ENCODE assay signal across 14 cellular contexts in the genomic region with DNA sequence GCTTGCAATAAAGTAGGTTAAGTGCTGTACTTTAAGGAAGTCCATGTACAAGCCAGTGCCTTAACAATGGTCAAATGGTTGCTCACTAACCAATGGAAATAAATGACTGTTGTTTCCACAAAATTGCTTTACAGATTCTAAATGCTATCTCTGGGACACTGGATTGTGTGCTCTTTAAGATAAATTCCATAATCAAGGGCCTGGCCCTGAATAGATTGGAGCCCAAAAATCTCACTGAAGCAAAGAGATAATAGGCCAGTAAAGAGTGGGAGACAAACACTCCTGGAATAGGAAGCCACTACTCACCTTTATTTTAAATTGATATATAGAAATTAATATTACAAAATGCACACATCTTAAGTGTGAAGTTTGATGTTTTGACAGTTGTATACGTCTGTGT.
DNase-seq lines count a peak whose midpoint lies in the region; ATAC-seq, FAIRE-seq and TF ChIP-seq lines count a peak whose summit lies in the region.
"Had no signal": no experiment of that assay in that cellular context is flagged by ENCODE, and none has a peak within 500 bp of the region (broad histone marks: within the 10 kb centered on the region; RNA-seq: fewer than 3 reads in every experiment).

No MANE protein-coding gene starts in this region.

- BruUV-seq in K562 (replicated peaks; lab: Mats Ljungman, UMichigan), result no TSS peak

- H3K4me2 ChIP-seq in K562 (ENCODE audit: insufficient read depth, low read length) (no peak overlapping the region), mesenchymal stem cell (ENCODE audit: low read length, poor library complexity, severe bottlenecking) (no peak overlapping the region)
- H3K4me2 ChIP-seq: BLaER1 treated with 17β-estradiol and CSF1 and Interleukin-3, amounts not matched to agents 10 nM and 100 nM had no signal

- no peak overlapping the region for H2BK12ac ChIP-seq in mesenchymal stem cell (ENCODE audit: low read length in 2 of 2)

- H3K9me1 ChIP-seq in K562 (ENCODE audit: control insufficient read depth, insufficient read depth, low read length), result no peaks in the 10 kb centered on the region

- H2AK5ac ChIP-seq in mesenchymal stem cell (ENCODE audit: low read length, severe bottlenecking), result no peak overlapping the region

- H3K4me3 ChIP-seq in K562 (no peak overlapping the region), mesenchymal stem cell (ENCODE audit: insufficient read depth in 1 of 2, low read depth in 1 of 2, low read length in 2 of 2) (no peak overlapping the region)
- H3K4me3 ChIP-seq: BLaER1 treated with 17β-estradiol and CSF1 and Interleukin-3, amounts not matched to agents 10 nM and 100 nM had no signal

- no peak for TF ChIP-seq RAD21 in K562 (CRISPR knock-in tag; conservative IDR thresholded peaks at IDR 0.05 in 1 of 2, IDR thresholded peaks at IDR 0.05 in 1 of 2)

- H3K9me3 ChIP-seq in K562 (replicated peaks; ENCODE audit: control insufficient read depth, insufficient read depth, low read depth, low read length), result no peaks in the 10 kb centered on the region
- no peaks in the 10 kb centered on the region for H3K9me3 ChIP-seq in mesenchymal stem cell (ENCODE audit: control insufficient read depth, low read length)
- H3K9me3 ChIP-seq: BLaER1 treated with 17β-estradiol and CSF1 and Interleukin-3, amounts not matched to agents 10 nM and 100 nM had no signal

- no peak for TF ChIP-seq EP300 in K562 (IDR thresholded peaks at IDR 0.05; ENCODE audit: low read length)

- in situ Hi-C loops in K562 (cut with MboI), result loop anchor here (10.0 kb wide), 1 partner anchor 673 kb away; no protein-coding TSS in a partner anchor

- no peak overlapping the region for H2BK120ac ChIP-seq in mesenchymal stem cell (ENCODE audit: low read depth, low read length)

- H3K4me1 ChIP-seq in K562 (replicated peaks in 1 of 2; ENCODE audit: control insufficient read depth in 2 of 2, insufficient read depth in 2 of 2, low read length in 2 of 2), result no peaks in the 10 kb centered on the region; a peak in 1 of 5 replicates
- no peaks in the 10 kb centered on the region for H3K4me1 ChIP-seq in mesenchymal stem cell (ENCODE audit: control insufficient read depth, insufficient read depth, low read depth, low read length)
- H3K4me1 ChIP-seq: BLaER1 treated with 17β-estradiol and CSF1 and Interleukin-3, amounts not matched to agents 10 nM and 100 nM had no signal

- H2BK5ac ChIP-seq in mesenchymal stem cell (ENCODE audit: low read depth, low read length, poor library complexity, severe bottlenecking), result no peak overlapping the region

- no peak overlapping the region for H3K18ac ChIP-seq in mesenchymal stem cell (ENCODE audit: low read depth in 1 of 2, low read length in 2 of 2)

- no peak overlapping the region for H4K91ac ChIP-seq in mesenchymal stem cell (ENCODE audit: low read length)

- FAIRE-seq in HTR-8/SVneo (lab: Jason Lieb, UNC), result peak; percentile 42
- no peak for FAIRE-seq in K562 (lab: Jason Lieb, UNC)

- H3K9me3 Mint-ChIP-seq in activated CD4-positive, alpha-beta T cell treated with anti-CD3 and anti-CD28 coated beads, Interleukin-2, amount 10 ng/mL, durations not matched to agents 24 days and 14 days, result no peaks in the 10 kb centered on the region
- H3K9me3 Mint-ChIP-seq in activated CD4-positive, alpha-beta T cell treated with anti-CD3 and anti-CD28 coated beads, Interleukin-2, amount 10 ng/mL, durations not matched to agents 7 days and 5 days, result no peaks in the 10 kb centered on the region
- no peaks in the 10 kb centered on the region for H3K9me3 Mint-ChIP-seq in immature natural killer cell

- ATAC-seq in K562 (no peak), GM19463 (IDR thresholded peaks at IDR 0.05; ENCODE audit: unreplicated experiment) (no peak)
- ATAC-seq: HCT116 had no signal

- peak; percentile 24 for DNase-seq in activated CD4-positive, alpha-beta T cell treated with anti-CD3 and anti-CD28 coated beads, Interleukin-2, amount 10 ng/mL, durations not matched to agents 24 days and 14 days
- no peak for DNase-seq in activated CD4-positive, alpha-beta T cell treated with anti-CD3 and anti-CD28 coated beads, Interleukin-2, amount 10 ng/mL, durations not matched to agents 7 days and 5 days
- no peak for DNase-seq in HTR-8/SVneo (ENCODE audit: insufficient read length, low spot score)
- DNase-seq in K562 (ENCODE audit: extremely low read depth in 1 of 4, low spot score in 3 of 4), result peak in 1 of 4 experiments; percentile 12
- no peak for DNase-seq in mesenchymal stem cell
- DNase-seq in immature natural killer cell, result no peak
- DNase-seq: 8988T; ACHN; Calu3; CD4-positive, CD25-positive, alpha-beta regulatory T cell; DMS 273 treated with DMSO at 0.1 percent for 48 hours had no signal

- H3K4me3 Mint-ChIP-seq in activated CD4-positive, alpha-beta T cell treated with anti-CD3 and anti-CD28 coated beads, Interleukin-2, amount 10 ng/mL, durations not matched to agents 24 days and 14 days, result no peak overlapping the region
- no peak overlapping the region for H3K4me3 Mint-ChIP-seq in activated CD4-positive, alpha-beta T cell treated with anti-CD3 and anti-CD28 coated beads, Interleukin-2, amount 10 ng/mL, durations not matched to agents 7 days and 5 days
- H3K4me3 Mint-ChIP-seq in immature natural killer cell, result no peak overlapping the region
- H3K4me3 Mint-ChIP-seq: CD4-positive, CD25-positive, alpha-beta regulatory T cell had no signal

- H3K4ac ChIP-seq in mesenchymal stem cell (ENCODE audit: low read depth in 1 of 2, low read length in 2 of 2), result no peak overlapping the region

- H2BK15ac ChIP-seq in mesenchymal stem cell (ENCODE audit: low read depth, poor library complexity, severe bottlenecking), result no peak overlapping the region

- POLR2A ChIA-PET in activated CD4-positive, alpha-beta T cell treated with anti-CD3 and anti-CD28 coated beads, Interleukin-2, amount 10 ng/mL, durations not matched to agents 7 days and 5 days (lab: Charles Lee), result no interaction called here
- POLR2A ChIA-PET in K562 (lab: Yijun Ruan, JAX), result no interaction called here

- TF ChIP-seq CTCF in K562 (IDR thresholded peaks at IDR 0.05 in 2 of 3, conservative IDR thresholded peaks at IDR 0.05 in 1 of 3; ENCODE audit: insufficient read depth in 2 of 3, low read depth in 1 of 3, low read length in 3 of 3), result no peak

- H3K27ac ChIP-seq in K562 (ENCODE audit: extremely low read depth, low read depth, low read length) (no peak overlapping the region), mesenchymal stem cell (ENCODE audit: low read length, poor library complexity, severe bottlenecking) (peak overlapping the region; percentile 85)
- H3K27ac ChIP-seq: BLaER1 treated with 17β-estradiol and CSF1 and Interleukin-3, amounts not matched to agents 10 nM and 100 nM had no signal

- H3K14ac ChIP-seq in mesenchymal stem cell (ENCODE audit: low read length in 2 of 2), result no peak overlapping the region

- intact Hi-C loops in activated CD4-positive, alpha-beta T cell treated with anti-CD3 and anti-CD28 coated beads, Interleukin-2, amount 10 ng/mL, durations not matched to agents 24 days and 14 days (cut with micrococcal nuclease), result no loop called here
- intact Hi-C loops in K562 (cut with micrococcal nuclease), result loop anchor here (10.0 kb wide), 1 partner anchor 117 kb away; the partner anchor contains the start of gene ARIH1

- CTCF ChIA-PET in activated CD4-positive, alpha-beta T cell treated with anti-CD3 and anti-CD28 coated beads, Interleukin-2, amount 10 ng/mL, durations not matched to agents 7 days and 5 days (lab: Charles Lee), result no interaction called here
- CTCF ChIA-PET in K562 (lab: Yijun Ruan, JAX; ENCODE audit: low intra/inter-chr PET ratio), result no interaction called here

- H3K27me3 ChIP-seq in K562 (ENCODE audit: control insufficient read depth in 2 of 2, insufficient read depth in 2 of 2, low read length in 2 of 2) (no peaks in the 10 kb centered on the region), mesenchymal stem cell (ENCODE audit: control insufficient read depth in 1 of 2, insufficient read depth in 1 of 2, low read length in 2 of 2) (no peaks in the 10 kb centered on the region)
- H3K27me3 ChIP-seq: BLaER1 treated with 17β-estradiol and CSF1 and Interleukin-3, amounts not matched to agents 10 nM and 100 nM had no signal

- H2AFZ ChIP-seq in K562 (ENCODE audit: low read depth, low read length) (no peak overlapping the region), mesenchymal stem cell (ENCODE audit: low read depth, low read length) (no peak overlapping the region)

- no peak overlapping the region for H3K27ac Mint-ChIP-seq in activated CD4-positive, alpha-beta T cell treated with anti-CD3 and anti-CD28 coated beads, Interleukin-2, amount 10 ng/mL, durations not matched to agents 24 days and 14 days
- no peak overlapping the region for H3K27ac Mint-ChIP-seq in activated CD4-positive, alpha-beta T cell treated with anti-CD3 and anti-CD28 coated beads, Interleukin-2, amount 10 ng/mL, durations not matched to agents 7 days and 5 days
- no peak overlapping the region for H3K27ac Mint-ChIP-seq in immature natural killer cell
- H3K27ac Mint-ChIP-seq: CD4-positive, CD25-positive, alpha-beta regulatory T cell had no signal

- H3K23ac ChIP-seq in mesenchymal stem cell (ENCODE audit: low read length in 2 of 2), result no peak overlapping the region

- 38% methylated on average over 1 of the region's 1 CpG for WGBS in K562 (ENCODE audit: insufficient coverage, low coverage, missing lambda C conversion rate)
- no CpG with 5 or more reads among the region's 1 CpG for WGBS in mesenchymal stem cell

- no peaks in the 10 kb centered on the region for H3K36me3 ChIP-seq in K562 (ENCODE audit: control insufficient read depth, insufficient read depth, low read length)
- peaks cover 9 to 26% of the 10 kb centered on the region in 2 experiments for H3K36me3 ChIP-seq in mesenchymal stem cell (ENCODE audit: control insufficient read depth in 1 of 2, insufficient read depth in 2 of 2, low read depth in 1 of 2, low read length in 2 of 2)

- H3K79me1 ChIP-seq in mesenchymal stem cell (replicated peaks; ENCODE audit: low read length, poor library complexity, severe bottlenecking), result peaks cover 3% of the 10 kb centered on the region

- H4K8ac ChIP-seq in mesenchymal stem cell (ENCODE audit: low read length), result no peak overlapping the region

- H3K4me1 Mint-ChIP-seq in activated CD4-positive, alpha-beta T cell treated with anti-CD3 and anti-CD28 coated beads, Interleukin-2, amount 10 ng/mL, durations not matched to agents 24 days and 14 days, result no peaks in the 10 kb centered on the region
- H3K4me1 Mint-ChIP-seq in activated CD4-positive, alpha-beta T cell treated with anti-CD3 and anti-CD28 coated beads, Interleukin-2, amount 10 ng/mL, durations not matched to agents 7 days and 5 days, result no peaks in the 10 kb centered on the region
- H3K4me1 Mint-ChIP-seq in immature natural killer cell, result no peaks in the 10 kb centered on the region

- no peaks in the 10 kb centered on the region; the same call in 1 of the 2 replicates for H4K20me1 ChIP-seq in K562 (replicated peaks; ENCODE audit: control insufficient read depth, insufficient read depth, low read length)

- no peaks in the 10 kb centered on the region for H3K79me2 ChIP-seq in K562 (ENCODE audit: control insufficient read depth, insufficient read depth, low read length)

- H3K9ac ChIP-seq in K562 (ENCODE audit: insufficient read depth in 1 of 2, low read depth in 2 of 2, low read length in 2 of 2), result no peak overlapping the region
- H3K9ac ChIP-seq in mesenchymal stem cell (ENCODE audit: low read length), result no peak overlapping the region
- H3K9ac ChIP-seq: BLaER1 treated with 17β-estradiol and CSF1 and Interleukin-3, amounts not matched to agents 10 nM and 100 nM had no signal

- H3K27me3 Mint-ChIP-seq in activated CD4-positive, alpha-beta T cell treated with anti-CD3 and anti-CD28 coated beads, Interleukin-2, amount 10 ng/mL, durations not matched to agents 24 days and 14 days, result peaks cover 3% of the 10 kb centered on the region
- no peaks in the 10 kb centered on the region for H3K27me3 Mint-ChIP-seq in activated CD4-positive, alpha-beta T cell treated with anti-CD3 and anti-CD28 coated beads, Interleukin-2, amount 10 ng/mL, durations not matched to agents 7 days and 5 days
- H3K27me3 Mint-ChIP-seq in immature natural killer cell (ENCODE audit: low read depth in 3 of 3), result peaks cover 0 to 2% (median 1%) of the 10 kb centered on the region in 3 donors
- H3K27me3 Mint-ChIP-seq: CD4-positive, CD25-positive, alpha-beta regulatory T cell had no signal

- TF ChIP-seq POLR2A in K562 (conservative IDR thresholded peaks at IDR 0.05), result no peak

- H3K36me3 Mint-ChIP-seq in activated CD4-positive, alpha-beta T cell treated with anti-CD3 and anti-CD28 coated beads, Interleukin-2, amount 10 ng/mL, durations not matched to agents 24 days and 14 days (ENCODE audit: low read depth), result peaks cover 4% of the 10 kb centered on the region
- peaks cover 3% of the 10 kb centered on the region for H3K36me3 Mint-ChIP-seq in activated CD4-positive, alpha-beta T cell treated with anti-CD3 and anti-CD28 coated beads, Interleukin-2, amount 10 ng/mL, durations not matched to agents 7 days and 5 days (ENCODE audit: low read depth)
- peaks cover 0 to 3% (median 0%) of the 10 kb centered on the region in 3 donors for H3K36me3 Mint-ChIP-seq in immature natural killer cell
